In genomic region chr11:3156282-3156660, GRCh38 we compare ENCODE assay signal across 13 cellular contexts. TPM values are rescaled to one million over a fixed set of nuclear protein-coding genes. Genes with fewer than 3 reads are reported as not detected.
DNase-seq lines count a peak whose midpoint lies in the region; ATAC-seq and TF ChIP-seq lines count a peak whose summit lies in the region.
"Had no signal": no experiment of that assay in that cellular context is flagged by ENCODE, and none has a peak within 500 bp of the region (broad histone marks: within the 10 kb centered on the region; RNA-seq: fewer than 3 reads in every experiment).

No MANE protein-coding gene starts in this region.

- H3F3A ChIP-seq in GM23338 (replicated peaks; ENCODE audit: low read depth): 0 out of 2 replicates have a peak, but pooled peaks cover 2% of the 10 kb centered on the region

- no peak for TF ChIP-seq CTCF in AG10803 (conservative IDR thresholded peaks at IDR 0.05; ENCODE audit: low read length)
- TF ChIP-seq CTCF in ovary (IDR thresholded peaks at IDR 0.05): no peak
- no peak for TF ChIP-seq CTCF in GM23338 (conservative IDR thresholded peaks at IDR 0.05; ENCODE audit: low read depth in 2 of 2)
- no peak for TF ChIP-seq CTCF in CD4-positive, alpha-beta T cell (IDR thresholded peaks at IDR 0.05)

- H3K4me1 ChIP-seq in ovary (ENCODE audit: insufficient read depth): peaks cover 22% of the 10 kb centered on the region
- peaks cover 12% of the 10 kb centered on the region; the same call in 1 of the 2 replicates for H3K4me1 ChIP-seq in GM23338 (ENCODE audit: insufficient read depth)
- H3K4me1 ChIP-seq: HAP-1 had no signal

- TF ChIP-seq EP300 in ovary (IDR thresholded peaks at IDR 0.05): no peak

- H3K4me1 Mint-ChIP-seq in GM23338: peaks cover 64% of the 10 kb centered on the region
- H3K4me1 Mint-ChIP-seq in CD4-positive, alpha-beta T cell (ENCODE audit: low read depth): peaks cover 6% of the 10 kb centered on the region

- peaks cover 9% of the 10 kb centered on the region for H3K27me3 Mint-ChIP-seq in GM23338 (ENCODE audit: insufficient read depth, low read depth, poor library complexity)
- H3K27me3 Mint-ChIP-seq in CD4-positive, alpha-beta T cell: peaks cover 4% of the 10 kb centered on the region
- H3K27me3 Mint-ChIP-seq: activated naive CD8-positive, alpha-beta T cell had no signal

- DNase-seq in AG10803 (ENCODE audit: low read depth) (peak; percentile 54), RPMI7951 (ENCODE audit: low read depth) (peak; percentile 42), left cardiac atrium (peak; percentile 23), ovary (peak in 3 of 5 donors; percentile 13 to 35 (median 19)), GM23338 (ENCODE audit: low spot score) (no peak), COLO829 (ENCODE audit: low spot score) (no peak), T-helper 9 cell (no peak)
- no peak for DNase-seq in CD4-positive, alpha-beta T cell
- DNase-seq: Kasumi-1, NCI-H446 treated with DMSO at 0.1 percent for 48 hours had no signal

- no peaks in the 10 kb centered on the region for H3K36me3 Mint-ChIP-seq in GM23338 (ENCODE audit: low read depth)
- H3K36me3 Mint-ChIP-seq in CD4-positive, alpha-beta T cell (ENCODE audit: low read depth): no peaks in the 10 kb centered on the region
- H3K36me3 Mint-ChIP-seq: activated naive CD8-positive, alpha-beta T cell had no signal

- no peaks in the 10 kb centered on the region for H3K9me2 ChIP-seq in GM23338 (ENCODE audit: insufficient read depth)

- WGBS in ovary, 3 donors: 78 to 83% (median 80%) methylated on average over 14 of the region's 14 CpGs

- ATAC-seq in left cardiac atrium (no peak), GM23338 (no peak)
- no peak for ATAC-seq in CD4-positive, alpha-beta T cell (ENCODE audit: poor library complexity)
- ATAC-seq: pancreas had no signal

- no peak overlapping the region for H3K27ac ChIP-seq in ovary
- no peak overlapping the region for H3K27ac ChIP-seq in GM23338 (ENCODE audit: low read depth)
- H3K27ac ChIP-seq in CD4-positive, alpha-beta T cell (ENCODE audit: low read depth, low read length): no peak overlapping the region
- H3K27ac ChIP-seq: pancreas had no signal

- H3K4me2 ChIP-seq in GM23338: no peak overlapping the region

- H4K20me1 ChIP-seq in GM23338 (replicated peaks; ENCODE audit: insufficient read depth): no peaks in the 10 kb centered on the region

- no peaks in the 10 kb centered on the region for H3K27me3 ChIP-seq in ovary
- H3K27me3 ChIP-seq in GM23338 (ENCODE audit: insufficient read depth): peaks cover 4% of the 10 kb centered on the region; the same call in 1 of the 2 replicates
- H3K27me3 ChIP-seq in CD4-positive, alpha-beta T cell (ENCODE audit: control insufficient read depth, insufficient read depth, low read length): no peaks in the 10 kb centered on the region
- H3K27me3 ChIP-seq: pancreas had no signal

- H3K79me2 ChIP-seq in GM23338 (replicated peaks; ENCODE audit: insufficient read depth): no peaks in the 10 kb centered on the region

- intact Hi-C loops in left cardiac atrium (cut with DNase I): no loop called here
- intact Hi-C loops in ovary (cut with DNase I): no loop called here
- intact Hi-C loops in CD4-positive, alpha-beta T cell (cut with DNase I, micrococcal nuclease): no loop called here

- H3K9me3 Mint-ChIP-seq in GM23338: no peaks in the 10 kb centered on the region
- H3K9me3 Mint-ChIP-seq in CD4-positive, alpha-beta T cell: no peaks in the 10 kb centered on the region

- H3K36me3 ChIP-seq in ovary (no peaks in the 10 kb centered on the region), GM23338 (ENCODE audit: insufficient read depth) (no peaks in the 10 kb centered on the region)
- H3K36me3 ChIP-seq: HAP-1, pancreas had no signal

- H3K27ac Mint-ChIP-seq in GM23338: no peak overlapping the region
- no peak overlapping the region for H3K27ac Mint-ChIP-seq in CD4-positive, alpha-beta T cell
- H3K27ac Mint-ChIP-seq: activated naive CD8-positive, alpha-beta T cell had no signal

- no peak overlapping the region for H3K4me3 Mint-ChIP-seq in GM23338
- H3K4me3 Mint-ChIP-seq in CD4-positive, alpha-beta T cell: no peak overlapping the region
- H3K4me3 Mint-ChIP-seq: activated naive CD8-positive, alpha-beta T cell had no signal

- POLR2A ChIA-PET in CD4-positive, alpha-beta T cell (lab: Charles Lee): no interaction called here

- TF ChIP-seq POLR2A in ovary (IDR thresholded peaks at IDR 0.05): no peak

- H2AFZ ChIP-seq in GM23338: no peak overlapping the region

- H3K4me3 ChIP-seq in AG10803 (ENCODE audit: low read length): peak overlapping the region; percentile 45
- H3K4me3 ChIP-seq in ovary: no peak overlapping the region
- no peak overlapping the region for H3K4me3 ChIP-seq in GM23338
- H3K4me3 ChIP-seq: HAP-1, pancreas had no signal

- CTCF ChIA-PET in CD4-positive, alpha-beta T cell (lab: Charles Lee): no interaction called here

- no peaks in the 10 kb centered on the region for H3K9me3 ChIP-seq in ovary
- H3K9me3 ChIP-seq in CD4-positive, alpha-beta T cell (ENCODE audit: control insufficient read depth, low read length): no peaks in the 10 kb centered on the region
- H3K9me3 ChIP-seq: HAP-1, pancreas had no signal

TF ChIP-seq in GM23338, 12 proteins besides CTCF, POLR2A, EP300 and RAD21:
- TF ChIP-seq ZNF331 (CRISPR knock-in tag; IDR thresholded peaks at IDR 0.05; ENCODE audit: low read depth): no peak

RNA-seq across cellular contexts. Expression of gene OSBPL5, which starts 8.8 kb away (rescaled TPM):
- total RNA-seq in RPMI7951 (2014; rRNA removed; shearing (Covaris generic)): 21.1 and 25.2 TPM in 2 replicates
- 10 to 100 TPM; 17.3 to 21.0 TPM for total RNA-seq in left cardiac atrium
- total RNA-seq in ovary: 10 to 100 TPM; 12.5 to 41.0 (median 34.1) TPM
- 10 to 100 TPM in 1 of 2 donors, 1 to 10 TPM in 1; 3.0 to 23.3 TPM for polyA plus RNA-seq in ovary
- total RNA-seq in GM23338 (2014; rRNA removed; shearing (Covaris generic)): 8.1 and 12.0 TPM in 2 replicates
- polyA plus RNA-seq in GM23338 (2016; fragmentation: Nextera tagmentation; extraction: Ambion mirVana): 2.7 and 3.4 TPM in 2 replicates
- total RNA-seq in CD4-positive, alpha-beta T cell: 1 to 10 TPM; 6.7 to 9.1 TPM

Comparison
In these comparisons a context has a peak if more than half of its experiments do, and no peak if none do; other contexts are left out.
1. DNase-seq: peak in AG10803 (single experiment), RPMI7951 (single experiment), left cardiac atrium (single experiment) and ovary (3 of 5); none in GM23338 (single experiment), COLO829 (single experiment), T-helper 9 cell (single experiment) and CD4-positive, alpha-beta T cell (0 of 10).